15 cellular contexts compared by ENCODE assay signal in genomic region chr11:72328366-72329224, GRCh38.
DNase-seq lines count a peak whose midpoint lies in the region; ATAC-seq and TF ChIP-seq lines count a peak whose summit lies in the region.
"Had no signal": no experiment of that assay in that cellular context is flagged by ENCODE, and none has a peak within 500 bp of the region (broad histone marks: within the 10 kb centered on the region; RNA-seq: fewer than 3 reads in every experiment).

No MANE protein-coding gene starts in this region.

- H3K9me3 ChIP-seq in skeletal muscle tissue (ENCODE audit: control insufficient read depth in 3 of 3, low read length in 3 of 3) (no peaks in the 10 kb centered on the region), Peyer's patch (no peaks in the 10 kb centered on the region)

- H3K9me3 Mint-ChIP-seq in activated T-helper 17 cell treated with anti-CD3 and anti-CD28 coated beads, Interleukin-2, amount 50 U/mL, for 72 hours: no peaks in the 10 kb centered on the region
- H3K9me3 Mint-ChIP-seq: stimulated activated naive B cell treated with anti-CD40 and anti-IgM and Interleukin-4, amounts not matched to agents 10 μg/mL and 1 μg/mL and 100 μg/mL, for 72 hours had no signal

- no peaks in the 10 kb centered on the region for H3K27me3 ChIP-seq in skeletal muscle tissue (ENCODE audit: control insufficient read depth in 3 of 3, insufficient read depth in 3 of 3, low read length in 3 of 3)
- H3K27me3 ChIP-seq in Peyer's patch: no peaks in the 10 kb centered on the region

- peak overlapping the region; percentile 33 for H3K27ac ChIP-seq in skeletal muscle tissue (ENCODE audit: low read depth, low read length)
- no peak overlapping the region for H3K27ac ChIP-seq in Peyer's patch
- H3K27ac ChIP-seq: epithelial cell of prostate, HL-60 had no signal

- peak overlapping the region; percentile 25 for H3K27ac Mint-ChIP-seq in activated T-helper 17 cell treated with anti-CD3 and anti-CD28 coated beads, Interleukin-2, amount 50 U/mL, for 72 hours
- H3K27ac Mint-ChIP-seq: stimulated activated naive B cell treated with anti-CD40 and anti-IgM and Interleukin-4, amounts not matched to agents 10 μg/mL and 1 μg/mL and 100 μg/mL, for 72 hours had no signal

- H3K4me3 ChIP-seq in fibroblast of the aortic adventitia (ENCODE audit: low read depth, low read length) (no peak overlapping the region), skeletal muscle tissue (ENCODE audit: low read length in 3 of 3) (no peak overlapping the region), Peyer's patch (no peak overlapping the region)

- no peak for TF ChIP-seq CTCF in fibroblast of the aortic adventitia (IDR thresholded peaks at IDR 0.05; ENCODE audit: insufficient read depth, low read length)
- no peak for TF ChIP-seq CTCF in Peyer's patch (IDR thresholded peaks at IDR 0.05)

- TF ChIP-seq POLR2A in Peyer's patch (IDR thresholded peaks at IDR 0.05): no peak

- H3K4me1 ChIP-seq in skeletal muscle tissue (ENCODE audit: control insufficient read depth in 3 of 3, insufficient read depth in 3 of 3, low read length in 3 of 3) (peaks cover 15 to 34% (median 20%) of the 10 kb centered on the region in 3 donors), Peyer's patch (no peaks in the 10 kb centered on the region)

- no peak overlapping the region for H3K9ac ChIP-seq in skeletal muscle tissue (ENCODE audit: low read depth in 1 of 3, low read length in 3 of 3)

- H3K27me3 Mint-ChIP-seq in activated T-helper 17 cell treated with anti-CD3 and anti-CD28 coated beads, Interleukin-2, amount 50 U/mL, for 72 hours: no peaks in the 10 kb centered on the region
- H3K27me3 Mint-ChIP-seq: stimulated activated naive B cell treated with anti-CD40 and anti-IgM and Interleukin-4, amounts not matched to agents 10 μg/mL and 1 μg/mL and 100 μg/mL, for 72 hours had no signal

- no peak for ATAC-seq in activated T-helper 17 cell treated with anti-CD3 and anti-CD28 coated beads, Interleukin-2, amount 50 U/mL, for 72 hours (replicated peaks)
- ATAC-seq: stimulated activated naive B cell treated with anti-CD40 and anti-IgM and Interleukin-4, amounts not matched to agents 10 μg/mL and 1 μg/mL and 100 μg/mL, for 72 hours had no signal

- peaks cover 6% of the 10 kb centered on the region for H3K4me1 Mint-ChIP-seq in activated T-helper 17 cell treated with anti-CD3 and anti-CD28 coated beads, Interleukin-2, amount 50 U/mL, for 72 hours

- DNase-seq in NCI-H2196 (lab: John Stamatoyannopoulos, UW; ENCODE audit: unreplicated experiment): peak; percentile 12
- no peak for DNase-seq in NCI-H2196 treated with DMSO at 0.1 percent for 48 hours (lab: John Stamatoyannopoulos, UW; ENCODE audit: unreplicated experiment)
- DNase-seq in fibroblast of the aortic adventitia (ENCODE audit: low read depth): peak; percentile 86
- no peak for DNase-seq in Peyer's patch
- no peak for DNase-seq in activated CD4-positive, CD25-positive, alpha-beta regulatory T cell (lab: John Stamatoyannopoulos, UW)
- no peak for DNase-seq in NCI-H748 treated with DMSO at 0.1 percent for 48 hours (lab: John Stamatoyannopoulos, UW)
- DNase-seq: activated CD8-positive, alpha-beta memory T cell treated with anti-CD3 and anti-CD28 coated beads for 24 hours; amniotic stem cell; NCI-H1092; stimulated activated CD4-positive, alpha-beta T cell treated with anti-CD3 and anti-CD28 coated beads, Interleukin-2, amount 100 ng/mL, for 24 hours; stimulated activated naive B cell treated with anti-CD40 and anti-IgM and Interleukin-4, amounts not matched to agents 10 μg/mL and 1 μg/mL and 100 μg/mL, for 72 hours had no signal

- peaks cover 0 to 2% (median 0%) of the 10 kb centered on the region in 3 donors for H3K36me3 ChIP-seq in skeletal muscle tissue (ENCODE audit: control insufficient read depth in 3 of 3, insufficient read depth in 3 of 3, low read length in 3 of 3)
- no peaks in the 10 kb centered on the region for H3K36me3 ChIP-seq in Peyer's patch

- H3K36me3 Mint-ChIP-seq in activated T-helper 17 cell treated with anti-CD3 and anti-CD28 coated beads, Interleukin-2, amount 50 U/mL, for 72 hours (ENCODE audit: low read depth): peaks cover 37% of the 10 kb centered on the region

- no peak overlapping the region for H3K4me3 Mint-ChIP-seq in activated T-helper 17 cell treated with anti-CD3 and anti-CD28 coated beads, Interleukin-2, amount 50 U/mL, for 72 hours
- H3K4me3 Mint-ChIP-seq: stimulated activated naive B cell treated with anti-CD40 and anti-IgM and Interleukin-4, amounts not matched to agents 10 μg/mL and 1 μg/mL and 100 μg/mL, for 72 hours had no signal

Comparison
In these comparisons a context has a peak if more than half of its experiments do, and no peak if none do; other contexts are left out.
1. DNase-seq: peak in NCI-H2196 (single experiment) and fibroblast of the aortic adventitia (single experiment); none in NCI-H2196 treated with DMSO at 0.1 percent for 48 hours (single experiment), Peyer's patch (0 of 3), activated CD4-positive, CD25-positive, alpha-beta regulatory T cell (0 of 4) and NCI-H748 treated with DMSO at 0.1 percent for 48 hours (single experiment).